ENCODE assay signal across 25 cellular contexts in the genomic region with DNA sequence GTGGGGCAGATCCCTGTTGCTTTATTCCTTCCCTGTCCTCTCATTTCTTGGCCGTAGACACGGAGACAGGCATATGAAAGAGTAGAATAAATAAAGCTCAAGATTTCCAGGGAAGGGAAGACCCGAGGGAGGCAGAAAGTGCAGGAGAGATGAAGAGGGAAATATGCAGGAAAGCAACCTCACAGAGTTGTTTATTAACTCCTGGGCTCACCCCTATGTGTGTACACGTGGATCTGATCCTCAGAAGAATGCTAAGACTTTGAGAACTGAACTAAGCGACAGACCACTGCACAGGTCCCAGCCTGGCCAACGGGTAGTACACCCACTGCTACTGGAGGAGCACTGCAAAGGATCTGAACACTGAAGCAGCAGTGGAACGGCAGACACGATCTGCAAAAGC.
"Had no signal": no experiment of that assay in that cellular context is flagged by ENCODE, and none has a peak within 500 bp of the region (broad histone marks: within the 10 kb centered on the region; RNA-seq: fewer than 3 reads in every experiment).

No MANE protein-coding gene starts in this region.

- H3K4me1 ChIP-seq: ascending aorta, body of pancreas had no signal

- H3K4me1 Mint-ChIP-seq: activated naive CD8-positive, alpha-beta T cell treated with anti-CD3 and anti-CD28 coated beads, Interleukin-2, amount 50 U/mL, for 24 hours had no signal

- H3K9me3 ChIP-seq: ascending aorta, body of pancreas had no signal

- H3K27ac Mint-ChIP-seq: activated CD8-positive, alpha-beta T cell treated with anti-CD3 and anti-CD28 coated beads, Interleukin-2, amount 10 ng/mL, durations not matched to agents 7 days and 5 days; activated naive CD4-positive, alpha-beta T cell treated with anti-CD3 and anti-CD28 coated beads, Interleukin-2, amount 50 U/mL, for 72 hours; activated naive CD8-positive, alpha-beta T cell treated with anti-CD3 and anti-CD28 coated beads, Interleukin-2, amount 50 U/mL, for 24 hours; WTC11 had no signal

- H3K27ac ChIP-seq: ascending aorta, body of pancreas had no signal

- ATAC-seq: activated CD8-positive, alpha-beta T cell treated with anti-CD3 and anti-CD28 coated beads, Interleukin-2, amount 10 ng/mL, durations not matched to agents 7 days and 5 days; activated naive CD4-positive, alpha-beta T cell treated with anti-CD3 and anti-CD28 coated beads, Interleukin-2, amount 50 U/mL, for 72 hours; activated naive CD8-positive, alpha-beta T cell treated with anti-CD3 and anti-CD28 coated beads, Interleukin-2, amount 50 U/mL, for 24 hours; body of pancreas; K562; WTC11 had no signal

- H3K4me3 Mint-ChIP-seq: activated CD8-positive, alpha-beta T cell treated with anti-CD3 and anti-CD28 coated beads, Interleukin-2, amount 10 ng/mL, durations not matched to agents 7 days and 5 days; activated naive CD8-positive, alpha-beta T cell treated with anti-CD3 and anti-CD28 coated beads, Interleukin-2, amount 50 U/mL, for 24 hours; WTC11 had no signal

- H3K4me3 ChIP-seq: ascending aorta, body of pancreas, K562 had no signal

- H3K27me3 Mint-ChIP-seq: activated naive CD8-positive, alpha-beta T cell treated with anti-CD3 and anti-CD28 coated beads, Interleukin-2, amount 50 U/mL, for 24 hours had no signal

- DNase-seq: activated CD4-positive, alpha-beta T cell treated with anti-CD3 and anti-CD28 coated beads for 48 hours; activated CD4-positive, alpha-beta T cell treated with anti-CD3 and anti-CD28 coated beads, Interleukin-2, amount 50 U/mL, for 4 hours; activated CD4-positive, CD25-positive, alpha-beta regulatory T cell treated with anti-CD3 and anti-CD28 coated beads, Interleukin-2, amount 50 U/mL, for 72 hours; activated CD8-positive, alpha-beta memory T cell treated with anti-CD3 and anti-CD28 coated beads, Interleukin-2, amount 50 U/mL, for 48 hours; activated CD8-positive, alpha-beta T cell treated with anti-CD3 and anti-CD28 coated beads, Interleukin-2, amount 10 ng/mL, durations not matched to agents 7 days and 5 days; activated naive CD4-positive, alpha-beta T cell treated with Interleukin-2 at 50 U/mL for 16 hours; activated naive CD8-positive, alpha-beta T cell treated with anti-CD3 and anti-CD28 coated beads, Interleukin-2, amount 50 U/mL, for 24 hours; activated T-cell treated with anti-CD3 and anti-CD28 coated beads, Interleukin-2, amount 50 U/mL, for 1 hour; amniotic stem cell; body of pancreas; Karpas-422; MM.1S; NCI-H1105; NCI-H1436; NCI-H1694 treated with DMSO at 0.1 percent for 48 hours; NCI-H2029 treated with DMSO at 0.1 percent for 48 hours; NCI-H345; NCI-H510A; NCI-H526 treated with DMSO at 0.1 percent for 48 hours; NCI-H82; SIG-M5 had no signal

- H3K27me3 ChIP-seq: ascending aorta, body of pancreas had no signal
